ENCODE assay signal across 11 cellular contexts in genomic region chr14:53325176-53325806, GRCh38.
A peak's percentile ranks its signal among the peaks of the same experiment; 100 is the strongest.
DNase-seq lines count a peak whose midpoint lies in the region; ATAC-seq, FAIRE-seq and TF ChIP-seq lines count a peak whose summit lies in the region.
"Had no signal": no experiment of that assay in that cellular context is flagged by ENCODE, and none has a peak within 500 bp of the region (broad histone marks: within the 10 kb centered on the region; RNA-seq: fewer than 3 reads in every experiment).

No MANE protein-coding gene starts in this region.

- H3K4me3 ChIP-seq in heart left ventricle (no peak overlapping the region), fibroblast of lung (replicated peaks in 1 of 4; ENCODE audit: control extremely low read depth in 1 of 4, insufficient read depth in 1 of 4, low read depth in 3 of 4, low read length in 4 of 4) (no peak overlapping the region), tibial nerve (no peak overlapping the region)
- H3K4me3 ChIP-seq: body of pancreas, right atrium auricular region had no signal

- peaks cover 0 to 12% (median 0%) of the 10 kb centered on the region in 12 donors for H3K4me1 ChIP-seq in heart left ventricle
- H3K4me1 ChIP-seq in fibroblast of lung (ENCODE audit: control insufficient read depth, extremely low read depth, insufficient read depth, low read length) = peaks cover 6% of the 10 kb centered on the region
- H3K4me1 ChIP-seq in tibial nerve = no peaks in the 10 kb centered on the region
- H3K4me1 ChIP-seq: body of pancreas had no signal

- H3K36me3 ChIP-seq in heart left ventricle (no peaks in the 10 kb centered on the region), fibroblast of lung (ENCODE audit: control insufficient read depth, insufficient read depth, low read length) (no peaks in the 10 kb centered on the region), tibial nerve (no peaks in the 10 kb centered on the region)
- H3K36me3 ChIP-seq: right atrium auricular region had no signal

- H3K4me2 ChIP-seq in fibroblast of lung (ENCODE audit: extremely low read depth, insufficient read depth, low read length) = no peak overlapping the region
- H3K4me2 ChIP-seq: KMS-11 had no signal

- DNase-seq in heart left ventricle (no peak), Right ventricle myocardium inferior (ENCODE audit: missing footprints) (no peak), OCI-M1 (lab: John Stamatoyannopoulos, UW) (peak; percentile 6), fibroblast of lung (ENCODE audit: low read depth in 2 of 2) (peak in 1 of 2 donors; percentile 49), tibial nerve (ENCODE audit: low spot score in 2 of 2) (no peak), mucosa of gallbladder (ENCODE audit: low spot score) (no peak), GM12892 (ENCODE audit: insufficient read length) (no peak)
- DNase-seq: body of pancreas had no signal

- TF ChIP-seq POLR2A in heart left ventricle (IDR thresholded peaks at IDR 0.05) (no peak), tibial nerve (IDR thresholded peaks at IDR 0.05) (no peak), GM12892 (IDR thresholded peaks at IDR 0.05; ENCODE audit: low read depth, low read length) (no peak)

- intact Hi-C loops in heart left ventricle (cut with DNase I) (no loop called here), Right ventricle myocardium inferior (cut with DNase I) (no loop called here)

- no peaks in the 10 kb centered on the region for H3K79me2 ChIP-seq in fibroblast of lung (ENCODE audit: control insufficient read depth, insufficient read depth, low read length)

- no peaks in the 10 kb centered on the region for H4K20me1 ChIP-seq in fibroblast of lung (ENCODE audit: control insufficient read depth, extremely low read depth, insufficient read depth, low read length)

- H3K27ac ChIP-seq in heart left ventricle = no peak overlapping the region
- no peak overlapping the region for H3K27ac ChIP-seq in fibroblast of lung (ENCODE audit: insufficient read depth, low read length)
- H3K27ac ChIP-seq in tibial nerve = no peak overlapping the region
- H3K27ac ChIP-seq: body of pancreas, KMS-11, right atrium auricular region had no signal

- H3K9me3 ChIP-seq in heart left ventricle (peaks cover 0 to 3% (median 0%) of the 10 kb centered on the region in 12 donors), fibroblast of lung (ENCODE audit: control insufficient read depth, insufficient read depth, low read depth, low read length) (no peaks in the 10 kb centered on the region), tibial nerve (no peaks in the 10 kb centered on the region)
- H3K9me3 ChIP-seq: body of pancreas, right atrium auricular region had no signal

- no peak overlapping the region for H3K9ac ChIP-seq in fibroblast of lung (ENCODE audit: insufficient read depth, low read length)
- H3K9ac ChIP-seq: KMS-11 had no signal

- no peak overlapping the region for H2AFZ ChIP-seq in fibroblast of lung (ENCODE audit: low read length)

- FAIRE-seq in GM12892 (lab: Jason Lieb, UNC) = no peak

- no peak for TF ChIP-seq EP300 in tibial nerve (IDR thresholded peaks at IDR 0.05)

- TF ChIP-seq CTCF in heart left ventricle (IDR thresholded peaks at IDR 0.05) = peak in 7 of 12 donors; percentile 22 to 44 (median 36)
- TF ChIP-seq CTCF in fibroblast of lung (conservative IDR thresholded peaks at IDR 0.05 in 1 of 2, IDR thresholded peaks at IDR 0.05 in 1 of 2; ENCODE audit: low read depth in 1 of 2, low read length in 2 of 2) = peak; percentile 51 to 61
- peak in 3 of 5 experiments; percentile 3 to 19 (median 14) for TF ChIP-seq CTCF in tibial nerve (IDR thresholded peaks at IDR 0.05)

- H3K27me3 ChIP-seq in heart left ventricle = no peaks in the 10 kb centered on the region
- H3K27me3 ChIP-seq in fibroblast of lung (ENCODE audit: control insufficient read depth, insufficient read depth, low read length) = no peaks in the 10 kb centered on the region
- H3K27me3 ChIP-seq in tibial nerve = no peaks in the 10 kb centered on the region
- H3K27me3 ChIP-seq: body of pancreas, right atrium auricular region had no signal

- no peak for ATAC-seq in heart left ventricle
- ATAC-seq in Right ventricle myocardium inferior = no peak
- ATAC-seq in GM18517 (IDR thresholded peaks at IDR 0.05; ENCODE audit: unreplicated experiment) = no peak
- ATAC-seq: body of pancreas had no signal
